1 cellular context compared by ENCODE assay signal in the genomic region with DNA sequence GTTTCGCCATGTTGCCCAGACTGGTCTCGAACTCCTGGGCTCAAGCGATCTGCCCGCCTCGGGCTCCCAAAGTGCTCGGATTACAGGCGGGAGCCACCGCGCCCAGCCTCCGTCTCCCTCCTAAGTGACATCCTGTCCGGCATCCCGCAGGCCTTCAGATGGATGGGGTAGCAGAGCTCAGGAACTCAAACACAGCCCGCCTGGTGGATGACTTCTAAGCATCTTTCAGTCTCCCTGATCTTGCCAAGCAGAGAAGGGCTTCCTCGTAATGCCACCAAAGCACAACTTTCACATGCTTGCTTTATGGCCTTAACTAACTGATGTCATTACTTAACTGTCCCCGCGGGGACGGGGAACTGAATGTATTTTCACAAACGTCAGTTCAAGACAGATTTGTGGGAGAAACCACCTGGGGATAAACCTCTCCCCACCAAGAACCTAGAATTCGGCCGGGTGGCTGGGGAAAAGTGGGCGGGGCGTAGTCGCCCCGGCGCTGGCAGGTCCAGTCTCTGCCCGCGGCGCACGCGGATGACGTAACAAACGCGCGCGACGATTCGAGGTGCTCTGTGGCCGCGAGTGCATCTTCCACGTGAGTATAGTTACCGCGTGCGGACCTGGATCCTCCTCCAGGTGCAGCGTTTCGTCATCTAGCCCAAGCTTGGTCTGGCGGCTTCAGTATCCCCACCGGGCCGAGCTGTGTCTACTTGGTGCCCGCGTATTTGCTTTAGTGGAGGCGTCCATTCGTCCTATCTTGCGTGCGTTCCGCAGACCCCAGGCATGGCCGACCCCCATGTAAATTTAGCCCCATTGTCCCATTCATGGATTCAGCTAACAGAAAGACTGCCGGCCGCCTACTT.
A peak's percentile ranks its signal among the peaks of the same experiment; 100 is the strongest.
TF ChIP-seq lines count a peak whose summit lies in the region.

A gene with protein sequence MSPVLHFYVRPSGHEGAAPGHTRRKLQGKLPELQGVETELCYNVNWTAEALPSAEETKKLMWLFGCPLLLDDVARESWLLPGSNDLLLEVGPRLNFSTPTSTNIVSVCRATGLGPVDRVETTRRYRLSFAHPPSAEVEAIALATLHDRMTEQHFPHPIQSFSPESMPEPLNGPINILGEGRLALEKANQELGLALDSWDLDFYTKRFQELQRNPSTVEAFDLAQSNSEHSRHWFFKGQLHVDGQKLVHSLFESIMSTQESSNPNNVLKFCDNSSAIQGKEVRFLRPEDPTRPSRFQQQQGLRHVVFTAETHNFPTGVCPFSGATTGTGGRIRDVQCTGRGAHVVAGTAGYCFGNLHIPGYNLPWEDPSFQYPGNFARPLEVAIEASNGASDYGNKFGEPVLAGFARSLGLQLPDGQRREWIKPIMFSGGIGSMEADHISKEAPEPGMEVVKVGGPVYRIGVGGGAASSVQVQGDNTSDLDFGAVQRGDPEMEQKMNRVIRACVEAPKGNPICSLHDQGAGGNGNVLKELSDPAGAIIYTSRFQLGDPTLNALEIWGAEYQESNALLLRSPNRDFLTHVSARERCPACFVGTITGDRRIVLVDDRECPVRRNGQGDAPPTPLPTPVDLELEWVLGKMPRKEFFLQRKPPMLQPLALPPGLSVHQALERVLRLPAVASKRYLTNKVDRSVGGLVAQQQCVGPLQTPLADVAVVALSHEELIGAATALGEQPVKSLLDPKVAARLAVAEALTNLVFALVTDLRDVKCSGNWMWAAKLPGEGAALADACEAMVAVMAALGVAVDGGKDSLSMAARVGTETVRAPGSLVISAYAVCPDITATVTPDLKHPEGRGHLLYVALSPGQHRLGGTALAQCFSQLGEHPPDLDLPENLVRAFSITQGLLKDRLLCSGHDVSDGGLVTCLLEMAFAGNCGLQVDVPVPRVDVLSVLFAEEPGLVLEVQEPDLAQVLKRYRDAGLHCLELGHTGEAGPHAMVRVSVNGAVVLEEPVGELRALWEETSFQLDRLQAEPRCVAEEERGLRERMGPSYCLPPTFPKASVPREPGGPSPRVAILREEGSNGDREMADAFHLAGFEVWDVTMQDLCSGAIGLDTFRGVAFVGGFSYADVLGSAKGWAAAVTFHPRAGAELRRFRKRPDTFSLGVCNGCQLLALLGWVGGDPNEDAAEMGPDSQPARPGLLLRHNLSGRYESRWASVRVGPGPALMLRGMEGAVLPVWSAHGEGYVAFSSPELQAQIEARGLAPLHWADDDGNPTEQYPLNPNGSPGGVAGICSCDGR (N-terminal part only) (plus strand): TSS at position 539 of the 857 bp plus-strand sequence. CDS start 4,649 bp downstream, outside the sequence.

TF ChIP-seq in K562, 482 proteins besides CTCF, POLR2A, EP300 and RAD21 (continued from another document and continues in another):
- TF ChIP-seq, protein P1, sequence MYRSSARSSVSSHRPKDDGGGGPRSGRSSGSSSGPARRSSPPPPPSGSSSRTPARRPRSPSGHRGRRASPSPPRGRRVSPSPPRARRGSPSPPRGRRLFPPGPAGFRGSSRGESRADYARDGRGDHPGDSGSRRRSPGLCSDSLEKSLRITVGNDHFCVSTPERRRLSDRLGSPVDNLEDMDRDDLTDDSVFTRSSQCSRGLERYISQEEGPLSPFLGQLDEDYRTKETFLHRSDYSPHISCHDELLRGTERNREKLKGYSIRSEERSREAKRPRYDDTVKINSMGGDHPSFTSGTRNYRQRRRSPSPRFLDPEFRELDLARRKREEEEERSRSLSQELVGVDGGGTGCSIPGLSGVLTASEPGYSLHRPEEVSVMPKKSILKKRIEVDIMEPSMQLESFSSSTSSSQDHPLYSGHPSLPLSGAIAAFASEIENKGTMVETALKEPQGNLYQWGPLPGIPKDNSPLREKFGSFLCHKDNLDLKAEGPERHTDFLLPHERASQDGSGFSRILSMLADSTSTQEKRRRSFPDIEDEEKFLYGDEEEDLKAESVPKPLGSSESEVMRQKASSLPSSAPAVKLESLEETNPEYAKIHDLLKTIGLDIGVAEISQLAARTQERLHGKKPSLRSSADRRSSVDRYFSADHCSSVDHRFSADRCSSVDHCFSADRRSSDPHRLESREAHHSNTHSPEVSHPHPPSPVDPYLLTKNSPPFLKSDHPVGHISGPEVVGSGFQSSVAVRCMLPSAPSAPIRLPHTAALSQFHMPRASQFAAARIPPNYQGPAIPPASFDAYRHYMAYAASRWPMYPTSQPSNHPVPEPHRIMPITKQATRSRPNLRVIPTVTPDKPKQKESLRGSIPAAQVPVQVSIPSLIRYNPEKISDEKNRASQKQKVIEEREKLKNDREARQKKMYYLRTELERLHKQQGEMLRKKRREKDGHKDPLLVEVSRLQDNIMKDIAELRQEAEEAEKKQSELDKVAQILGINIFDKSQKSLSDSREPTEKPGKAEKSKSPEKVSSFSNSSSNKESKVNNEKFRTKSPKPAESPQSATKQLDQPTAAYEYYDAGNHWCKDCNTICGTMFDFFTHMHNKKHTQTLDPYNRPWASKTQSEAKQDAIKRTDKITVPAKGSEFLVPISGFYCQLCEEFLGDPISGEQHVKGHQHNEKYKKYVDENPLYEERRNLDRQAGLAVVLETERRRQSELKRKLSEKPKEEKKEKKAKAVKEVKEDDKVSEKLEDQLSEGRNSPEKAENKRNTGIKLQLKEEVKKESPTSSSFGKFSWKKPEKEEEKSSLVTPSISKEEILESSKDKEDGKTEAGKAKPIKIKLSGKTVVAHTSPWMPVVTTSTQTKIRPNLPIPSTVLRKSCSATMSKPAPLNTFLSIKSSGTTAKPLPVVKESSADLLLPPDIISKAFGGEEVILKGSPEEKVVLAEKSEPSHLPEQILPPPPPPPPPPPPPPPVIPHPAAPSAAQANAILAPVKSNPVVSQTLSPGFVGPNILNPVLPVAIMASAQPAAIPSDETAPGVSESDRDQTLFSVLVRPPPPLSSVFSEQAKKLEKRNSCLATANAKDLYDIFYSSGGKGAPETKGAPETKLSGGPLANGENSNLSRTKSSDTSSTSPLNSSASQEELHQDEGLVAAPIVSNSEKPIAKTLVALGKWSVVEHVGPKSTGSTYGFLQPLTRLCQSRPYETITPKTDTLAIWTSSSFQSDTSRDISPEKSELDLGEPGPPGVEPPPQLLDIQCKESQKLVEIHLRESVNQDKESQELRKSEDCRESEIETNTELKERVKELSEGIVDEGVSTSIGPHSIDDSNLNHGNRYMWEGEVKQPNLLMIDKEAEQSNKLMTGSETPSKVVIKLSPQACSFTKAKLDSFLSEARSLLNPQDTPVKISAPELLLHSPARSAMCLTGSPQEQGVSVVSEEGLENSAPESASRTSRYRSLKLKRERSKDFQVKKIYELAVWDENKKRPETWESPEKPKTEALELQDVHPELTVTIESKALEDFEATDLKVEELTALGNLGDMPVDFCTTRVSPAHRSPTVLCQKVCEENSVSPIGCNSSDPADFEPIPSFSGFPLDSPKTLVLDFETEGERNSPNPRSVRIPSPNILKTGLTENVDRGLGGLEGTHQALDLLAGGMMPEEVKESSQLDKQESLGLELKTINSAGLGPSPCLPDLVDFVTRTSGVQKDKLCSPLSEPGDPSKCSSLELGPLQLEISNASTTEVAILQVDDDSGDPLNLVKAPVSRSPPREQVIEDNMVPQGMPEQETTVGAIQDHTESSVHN (IDR thresholded peaks at IDR 0.05; ENCODE audit: borderline replicate concordance in 1 of 2, low read depth in 1 of 2) = no peak
- TF ChIP-seq TEAD4 (IDR thresholded peaks at IDR 0.05; ENCODE audit: low read length) = 0 out of 2 replicates have a peak, but pooled peaks have one; percentile 3
- no peak for TF ChIP-seq TEAD4 (CRISPR knock-in tag; IDR thresholded peaks at IDR 0.05; ENCODE audit: borderline replicate concordance)
- TF ChIP-seq, protein P2, sequence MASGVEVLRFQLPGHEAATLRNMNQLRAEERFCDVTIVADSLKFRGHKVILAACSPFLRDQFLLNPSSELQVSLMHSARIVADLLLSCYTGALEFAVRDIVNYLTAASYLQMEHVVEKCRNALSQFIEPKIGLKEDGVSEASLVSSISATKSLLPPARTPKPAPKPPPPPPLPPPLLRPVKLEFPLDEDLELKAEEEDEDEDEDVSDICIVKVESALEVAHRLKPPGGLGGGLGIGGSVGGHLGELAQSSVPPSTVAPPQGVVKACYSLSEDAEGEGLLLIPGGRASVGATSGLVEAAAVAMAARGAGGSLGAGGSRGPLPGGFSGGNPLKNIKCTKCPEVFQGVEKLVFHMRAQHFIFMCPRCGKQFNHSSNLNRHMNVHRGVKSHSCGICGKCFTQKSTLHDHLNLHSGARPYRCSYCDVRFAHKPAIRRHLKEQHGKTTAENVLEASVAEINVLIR (CRISPR knock-in tag; IDR thresholded peaks at IDR 0.05) = peak; percentile 93
- TF ChIP-seq, protein P3, sequence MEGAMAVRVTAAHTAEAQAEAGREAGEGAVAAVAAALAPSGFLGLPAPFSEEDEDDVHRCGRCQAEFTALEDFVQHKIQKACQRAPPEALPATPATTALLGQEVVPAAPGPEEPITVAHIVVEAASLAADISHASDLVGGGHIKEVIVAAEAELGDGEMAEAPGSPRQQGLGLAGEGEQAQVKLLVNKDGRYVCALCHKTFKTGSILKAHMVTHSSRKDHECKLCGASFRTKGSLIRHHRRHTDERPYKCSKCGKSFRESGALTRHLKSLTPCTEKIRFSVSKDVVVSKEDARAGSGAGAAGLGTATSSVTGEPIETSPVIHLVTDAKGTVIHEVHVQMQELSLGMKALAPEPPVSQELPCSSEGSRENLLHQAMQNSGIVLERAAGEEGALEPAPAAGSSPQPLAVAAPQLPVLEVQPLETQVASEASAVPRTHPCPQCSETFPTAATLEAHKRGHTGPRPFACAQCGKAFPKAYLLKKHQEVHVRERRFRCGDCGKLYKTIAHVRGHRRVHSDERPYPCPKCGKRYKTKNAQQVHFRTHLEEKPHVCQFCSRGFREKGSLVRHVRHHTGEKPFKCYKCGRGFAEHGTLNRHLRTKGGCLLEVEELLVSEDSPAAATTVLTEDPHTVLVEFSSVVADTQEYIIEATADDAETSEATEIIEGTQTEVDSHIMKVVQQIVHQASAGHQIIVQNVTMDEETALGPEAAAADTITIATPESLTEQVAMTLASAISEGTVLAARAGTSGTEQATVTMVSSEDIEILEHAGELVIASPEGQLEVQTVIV (CRISPR knock-in tag; IDR thresholded peaks at IDR 0.05; ENCODE audit: borderline replicate concordance) = no peak
- TF ChIP-seq PHF21A (IDR thresholded peaks at IDR 0.05; ENCODE audit: borderline replicate concordance, low read depth) = no peak
- no peak for TF ChIP-seq ZNF444 (CRISPR knock-in tag; IDR thresholded peaks at IDR 0.05)
- TF ChIP-seq NR4A1 (CRISPR knock-in tag; IDR thresholded peaks at IDR 0.05) = no peak
- TF ChIP-seq NR4A1 (tag; IDR thresholded peaks at IDR 0.05) = no peak
- TF ChIP-seq ZSCAN32 (CRISPR knock-in tag; IDR thresholded peaks at IDR 0.05) = no peak
- TF ChIP-seq, protein P4, sequence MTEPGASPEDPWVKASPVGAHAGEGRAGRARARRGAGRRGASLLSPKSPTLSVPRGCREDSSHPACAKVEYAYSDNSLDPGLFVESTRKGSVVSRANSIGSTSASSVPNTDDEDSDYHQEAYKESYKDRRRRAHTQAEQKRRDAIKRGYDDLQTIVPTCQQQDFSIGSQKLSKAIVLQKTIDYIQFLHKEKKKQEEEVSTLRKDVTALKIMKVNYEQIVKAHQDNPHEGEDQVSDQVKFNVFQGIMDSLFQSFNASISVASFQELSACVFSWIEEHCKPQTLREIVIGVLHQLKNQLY (CRISPR knock-in tag; conservative IDR thresholded peaks at IDR 0.05) = 0 out of 4 replicates have a peak, but pooled peaks of 1 of the 2 experiments have one; percentile 50
- TF ChIP-seq KAT8 (IDR thresholded peaks at IDR 0.05; ENCODE audit: low read depth) = no peak
- TF ChIP-seq MBD2 (IDR thresholded peaks at IDR 0.05; ENCODE audit: borderline replicate concordance, low read depth) = no peak
- TF ChIP-seq, protein P5, sequence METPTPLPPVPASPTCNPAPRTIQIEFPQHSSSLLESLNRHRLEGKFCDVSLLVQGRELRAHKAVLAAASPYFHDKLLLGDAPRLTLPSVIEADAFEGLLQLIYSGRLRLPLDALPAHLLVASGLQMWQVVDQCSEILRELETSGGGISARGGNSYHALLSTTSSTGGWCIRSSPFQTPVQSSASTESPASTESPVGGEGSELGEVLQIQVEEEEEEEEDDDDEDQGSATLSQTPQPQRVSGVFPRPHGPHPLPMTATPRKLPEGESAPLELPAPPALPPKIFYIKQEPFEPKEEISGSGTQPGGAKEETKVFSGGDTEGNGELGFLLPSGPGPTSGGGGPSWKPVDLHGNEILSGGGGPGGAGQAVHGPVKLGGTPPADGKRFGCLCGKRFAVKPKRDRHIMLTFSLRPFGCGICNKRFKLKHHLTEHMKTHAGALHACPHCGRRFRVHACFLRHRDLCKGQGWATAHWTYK (CRISPR knock-in tag; IDR thresholded peaks at IDR 0.05) = no peak
- TF ChIP-seq FOXK2 (conservative IDR thresholded peaks at IDR 0.05 in 1 of 2, IDR thresholded peaks at IDR 0.05 in 1 of 2; ENCODE audit: low read depth in 2 of 2) = peak in 1 of 2 experiments; percentile 34; a peak in 1 of 4 replicates
- TF ChIP-seq SRF (CRISPR knock-in tag; IDR thresholded peaks at IDR 0.05) = no peak
- peak; percentile 91 for TF ChIP-seq C11orf30 (IDR thresholded peaks at IDR 0.05; ENCODE audit: low read depth)
- no peak for TF ChIP-seq MEF2A (IDR thresholded peaks at IDR 0.05; ENCODE audit: control insufficient read depth, low read depth, low read length)
- peak; percentile 82 for TF ChIP-seq PHF20 (IDR thresholded peaks at IDR 0.05; ENCODE audit: partially characterized antibody)
- TF ChIP-seq RBFOX2 (IDR thresholded peaks at IDR 0.05; ENCODE audit: low read depth, low read length) = peak; percentile 89
- TF ChIP-seq U2AF2 (optimal IDR thresholded peaks at IDR 0.05; ENCODE audit: low read depth, low read length) = no peak
- TF ChIP-seq, protein P6, sequence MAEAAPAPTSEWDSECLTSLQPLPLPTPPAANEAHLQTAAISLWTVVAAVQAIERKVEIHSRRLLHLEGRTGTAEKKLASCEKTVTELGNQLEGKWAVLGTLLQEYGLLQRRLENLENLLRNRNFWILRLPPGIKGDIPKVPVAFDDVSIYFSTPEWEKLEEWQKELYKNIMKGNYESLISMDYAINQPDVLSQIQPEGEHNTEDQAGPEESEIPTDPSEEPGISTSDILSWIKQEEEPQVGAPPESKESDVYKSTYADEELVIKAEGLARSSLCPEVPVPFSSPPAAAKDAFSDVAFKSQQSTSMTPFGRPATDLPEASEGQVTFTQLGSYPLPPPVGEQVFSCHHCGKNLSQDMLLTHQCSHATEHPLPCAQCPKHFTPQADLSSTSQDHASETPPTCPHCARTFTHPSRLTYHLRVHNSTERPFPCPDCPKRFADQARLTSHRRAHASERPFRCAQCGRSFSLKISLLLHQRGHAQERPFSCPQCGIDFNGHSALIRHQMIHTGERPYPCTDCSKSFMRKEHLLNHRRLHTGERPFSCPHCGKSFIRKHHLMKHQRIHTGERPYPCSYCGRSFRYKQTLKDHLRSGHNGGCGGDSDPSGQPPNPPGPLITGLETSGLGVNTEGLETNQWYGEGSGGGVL (CRISPR knock-in tag; IDR thresholded peaks at IDR 0.05) = no peak
